In the genomic region with DNA sequence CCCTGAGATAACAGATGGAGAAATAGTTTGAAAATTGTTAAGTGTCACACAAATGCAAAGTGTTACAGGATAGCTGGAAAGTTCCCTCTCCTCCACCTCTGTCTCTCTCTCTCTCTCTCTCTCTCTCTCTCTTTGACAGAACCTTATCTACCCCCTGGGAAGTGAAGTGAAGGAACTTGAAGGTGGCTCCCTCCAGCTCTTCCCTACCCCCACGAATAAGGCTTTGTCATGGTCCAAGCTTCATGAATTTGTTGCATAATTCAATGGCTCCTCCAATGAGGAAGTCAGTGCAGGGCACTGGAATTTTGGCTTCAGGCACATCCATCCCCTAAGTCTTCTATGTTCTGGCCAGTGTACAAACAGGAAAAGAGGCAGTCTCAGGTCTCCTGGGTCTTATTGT, we compare ENCODE assay signal across 1 cellular context.
TF ChIP-seq lines count a peak whose summit lies in the region.

No MANE protein-coding gene starts in this region.

TF ChIP-seq in WTC11, 78 proteins besides CTCF, POLR2A, EP300 and RAD21 (continued from another document):
- no peak for TF ChIP-seq GRHL2 (CRISPR knock-in tag; IDR thresholded peaks at IDR 0.05; ENCODE audit: insufficient replicate concordance, severe bottlenecking)
- no peak for TF ChIP-seq CBFB (CRISPR knock-in tag; IDR thresholded peaks at IDR 0.05; ENCODE audit: low read depth)
